ENCODE assay signal across 1 cellular context in the genomic region with DNA sequence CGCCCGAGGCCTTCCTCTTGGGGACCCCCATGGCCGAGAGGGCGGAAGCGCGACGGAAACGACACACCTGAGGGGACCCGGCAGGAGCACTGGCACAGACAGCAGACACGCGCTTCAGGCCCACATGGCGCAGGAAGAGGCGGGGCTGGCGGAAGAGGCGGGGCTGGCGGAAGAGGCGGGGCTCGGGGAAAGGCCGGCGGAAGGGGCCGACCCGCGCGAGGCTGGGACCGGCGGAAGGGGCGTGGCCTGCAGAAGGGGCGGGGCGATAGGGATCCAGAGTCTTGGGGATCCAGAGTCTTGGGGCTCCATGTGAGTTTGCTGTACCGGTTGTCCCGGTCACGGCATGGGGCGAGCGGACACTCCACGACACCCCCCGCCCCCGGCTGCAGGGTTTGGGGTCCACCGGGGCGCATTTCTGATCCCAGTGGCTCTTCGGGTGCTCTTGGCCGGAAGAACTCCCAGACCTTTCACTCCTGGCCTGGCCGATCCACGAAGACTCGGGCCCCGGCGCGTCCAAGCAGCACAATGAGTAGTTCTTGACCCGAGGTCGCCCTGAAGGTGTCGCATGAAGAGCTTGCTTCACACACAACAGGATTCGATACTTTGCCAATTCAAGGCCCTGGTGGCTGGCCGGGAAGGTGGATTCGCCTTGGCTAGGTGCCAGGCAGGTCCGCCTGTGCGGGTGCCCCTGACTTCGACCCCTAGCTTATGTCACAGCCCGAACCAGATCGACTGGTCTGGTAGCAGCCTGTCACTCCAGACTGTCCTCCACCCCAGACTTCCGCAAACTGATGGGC.
TF ChIP-seq lines count a peak whose summit lies in the region.

A gene with protein sequence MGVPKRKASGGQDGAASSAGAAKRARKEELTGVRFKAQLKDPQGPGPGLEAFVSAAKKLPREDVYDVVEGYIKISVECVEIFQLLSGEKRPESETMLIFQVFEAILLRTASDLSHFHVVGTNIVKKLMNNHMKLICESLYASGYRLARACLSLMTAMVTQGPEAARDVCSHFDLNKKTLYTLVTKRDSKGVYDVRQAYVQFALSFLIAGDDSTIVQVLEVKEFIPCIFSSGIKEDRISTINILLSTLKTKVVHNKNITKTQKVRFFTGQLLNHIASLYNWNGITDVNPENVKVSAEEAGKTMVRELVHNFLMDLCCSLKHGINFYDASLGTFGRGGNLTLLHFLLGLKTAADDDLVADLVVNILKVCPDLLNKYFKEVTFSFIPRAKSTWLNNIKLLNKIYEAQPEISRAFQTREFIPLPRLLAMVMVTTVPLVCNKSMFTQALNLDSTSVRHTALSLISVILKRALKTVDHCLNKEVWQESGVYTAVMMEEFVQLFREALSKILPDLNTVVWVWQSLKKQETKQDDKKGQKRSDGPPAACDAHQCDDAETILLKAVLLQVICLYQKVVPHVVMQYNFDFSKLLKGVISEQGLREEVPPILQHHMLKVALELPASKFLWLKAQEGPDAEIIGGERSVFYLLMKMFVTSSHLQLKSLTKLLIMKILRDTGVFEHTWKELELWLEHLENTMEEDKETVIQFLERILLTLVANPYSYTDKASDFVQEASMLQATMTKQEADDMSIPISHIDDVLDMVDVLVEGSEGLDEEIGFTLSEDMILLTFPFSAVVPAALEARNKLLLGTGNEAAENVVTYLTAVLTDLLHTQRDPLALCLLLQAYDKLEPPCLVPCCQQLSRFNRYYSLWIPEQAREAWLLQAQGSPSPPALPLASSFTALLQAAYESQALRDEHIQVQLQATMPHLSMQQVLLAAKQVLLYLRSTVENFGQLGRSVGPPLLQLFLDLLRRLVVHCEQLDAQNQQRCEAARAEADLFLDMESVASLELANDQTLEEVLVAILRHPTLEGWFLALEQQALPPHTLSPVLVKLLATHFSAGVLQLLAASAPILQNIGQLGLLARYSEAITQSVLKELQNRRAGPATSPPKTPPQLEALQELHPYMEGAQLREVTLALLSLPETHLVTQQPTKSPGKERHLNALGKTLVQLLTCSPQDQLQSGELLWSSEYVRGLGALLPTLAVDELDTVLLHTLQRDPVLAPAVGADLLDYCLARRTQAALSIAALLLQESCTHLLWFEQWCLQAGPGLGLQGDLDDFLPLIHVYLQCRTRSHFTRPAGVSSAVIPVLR (N-terminal part only) (minus strand): TSS at position 133 of the 797 bp plus-strand sequence. CDS start 102 bp downstream, at position 31.

TF ChIP-seq in SK-N-SH treated with all-trans-retinoic acid at 6 μM for 48 hours, 23 proteins besides CTCF, POLR2A, EP300 and RAD21 (continued from another document):
- TF ChIP-seq PATZ1 (CRISPR knock-in tag; IDR thresholded peaks at IDR 0.05; ENCODE audit: borderline replicate concordance), result no peak
- TF ChIP-seq ZFP30 (CRISPR knock-in tag; IDR thresholded peaks at IDR 0.05), result no peak
- no peak for TF ChIP-seq ISL1 (CRISPR knock-in tag; IDR thresholded peaks at IDR 0.05)
- TF ChIP-seq TCF4 (CRISPR knock-in tag; IDR thresholded peaks at IDR 0.05; ENCODE audit: borderline replicate concordance), result no peak
- no peak for TF ChIP-seq TOX (CRISPR knock-in tag; IDR thresholded peaks at IDR 0.05; ENCODE audit: borderline replicate concordance)
- TF ChIP-seq CREB5 (CRISPR knock-in tag; IDR thresholded peaks at IDR 0.05; ENCODE audit: low read depth), result no peak
- TF ChIP-seq BACH2 (CRISPR knock-in tag; IDR thresholded peaks at IDR 0.05; ENCODE audit: borderline replicate concordance), result no peak
- TF ChIP-seq OSR1 (CRISPR knock-in tag; IDR thresholded peaks at IDR 0.05), result no peak
- TF ChIP-seq ARNTL (CRISPR knock-in tag; IDR thresholded peaks at IDR 0.05; ENCODE audit: borderline replicate concordance, low read depth), result no peak
- TF ChIP-seq GLIS3 (CRISPR knock-in tag; IDR thresholded peaks at IDR 0.05), result no peak
- no peak for TF ChIP-seq ZC3H10 (CRISPR knock-in tag; IDR thresholded peaks at IDR 0.05)
- TF ChIP-seq PPARA (CRISPR knock-in tag; IDR thresholded peaks at IDR 0.05; ENCODE audit: borderline replicate concordance), result no peak
- TF ChIP-seq CSDC2 (CRISPR knock-in tag; IDR thresholded peaks at IDR 0.05), result no peak
